In genomic region chr22:20079745-20080444, GRCh38 we compare ENCODE assay signal across 8 cellular contexts. TPM values are rescaled to one million over a fixed set of nuclear protein-coding genes. Genes with fewer than 3 reads are reported as not detected.
DNase-seq lines count a peak whose midpoint lies in the region; ATAC-seq and TF ChIP-seq lines count a peak whose summit lies in the region.

Gene DGCR8 (plus strand): TSS chr22:20080241. CDS start chr22:20085964, 5,723 bp downstream.

- DNase-seq in BJ (ENCODE audit: low read depth) (peak; percentile 71), NCI-H526 (lab: John Stamatoyannopoulos, UW) (peak; percentile 66 to 95), dermis blood vessel endothelial cell (peak; percentile 93), left lung (peak; percentile 94 to 97)
- peak; percentile 60 for DNase-seq in activated CD4-positive, alpha-beta T cell treated with anti-CD3 and anti-CD28 coated beads, Interleukin-2, amount 50 U/mL, for 1 hour
- peak; percentile 49 for DNase-seq in stimulated activated CD4-positive, alpha-beta T cell treated with anti-CD3 and anti-CD28 coated beads, Interleukin-2, amount 100 ng/mL, for 4 hours (ENCODE audit: low read depth)

- H3K4me3 ChIP-seq in BJ (ENCODE audit: low read depth, low read length) (peak within 1 kb of the TSS; percentile 58), left lung (peak within 1 kb of the TSS; percentile 76 to 80)

- POLR2A ChIA-PET in BJ (lab: Charles Lee) = no interaction called here

- CTCF ChIA-PET in BJ (lab: Yijun Ruan, JAX) = no interaction called here

- intact Hi-C loops in left lung (cut with DNase I) = no loop called here

- no peaks in the 10 kb centered on the region for H3K9me3 ChIP-seq in left lung

- H3K4me1 ChIP-seq in left lung = peaks cover 13 to 50% of the 10 kb centered on the region in 2 donors

- TF ChIP-seq CTCF in BJ (IDR thresholded peaks at IDR 0.05; ENCODE audit: insufficient read depth, low read depth, low read length) (no peak), left lung (IDR thresholded peaks at IDR 0.05) (no peak)

- H3K36me3 ChIP-seq in BJ (ENCODE audit: control insufficient read depth, insufficient read depth, low read length) = no peaks in the 10 kb centered on the region; the same call in 1 of the 2 replicates
- H3K36me3 ChIP-seq in left lung = no peaks in the 10 kb centered on the region

- ATAC-seq in GM19328 (IDR thresholded peaks at IDR 0.05; ENCODE audit: unreplicated experiment) = peak; percentile 75
- peak; percentile 47 for ATAC-seq in HG03469 (IDR thresholded peaks at IDR 0.05; ENCODE audit: unreplicated experiment)
- ATAC-seq in left lung = peak; percentile 97

- H3K27me3 ChIP-seq in BJ (ENCODE audit: control insufficient read depth, insufficient read depth, low read length) (no peaks in the 10 kb centered on the region), left lung (no peaks in the 10 kb centered on the region)

- peak within 1 kb of the TSS; percentile 87 to 88 for H3K27ac ChIP-seq in left lung

RNA-seq across cellular contexts. Expression of gene DGCR8, which starts in this region (rescaled TPM):
- 16.3 and 21.3 TPM in 2 replicates for polyA plus RNA-seq in BJ (2011; rRNA removed)
- 15.7 and 18.3 TPM in 2 replicates for polyA minus RNA-seq in BJ (2011; rRNA and poly(A)+ RNA removed)
- 30.2 and 30.3 TPM in 2 replicates for total RNA-seq in dermis blood vessel endothelial cell
- total RNA-seq in left lung = 10 to 100 TPM; 28.9 to 34.9 TPM

Comparison
In these comparisons a context has a peak if more than half of its experiments do, and no peak if none do; other contexts are left out.
1. Peak in every context shown above with its lines: DNase-seq, ATAC-seq, H3K4me3 ChIP-seq and H3K27ac ChIP-seq.
2. ATAC-seq: peak in every context shown above with its lines; median percentile 97 in left lung; 75 in GM19328; 47 in HG03469.